ENCODE assay signal across 15 cellular contexts in the genomic region with DNA sequence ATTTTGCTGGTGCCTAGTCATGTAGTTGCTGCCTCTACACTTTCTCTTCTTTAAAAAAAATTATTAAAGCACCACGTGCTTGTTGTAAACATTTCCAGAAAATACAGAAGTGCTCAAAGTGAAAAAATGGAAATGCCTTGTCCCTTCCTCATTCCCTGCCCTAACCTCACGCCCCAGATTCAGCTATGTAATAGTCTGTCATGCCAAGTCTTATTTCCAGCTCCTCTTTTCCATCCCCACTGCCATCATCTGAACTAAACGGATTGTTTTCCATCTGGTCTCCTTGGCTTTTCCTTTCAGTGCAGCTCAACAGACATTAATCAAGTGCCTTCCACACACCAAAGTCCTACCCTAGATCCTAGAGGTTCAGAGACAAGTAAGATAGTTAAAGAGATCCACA. TPM values are rescaled to one million over a fixed set of nuclear protein-coding genes. Genes with fewer than 3 reads are reported as not detected.
A peak's percentile ranks its signal among the peaks of the same experiment; 100 is the strongest.
DNase-seq lines count a peak whose midpoint lies in the region; ATAC-seq, FAIRE-seq and TF ChIP-seq lines count a peak whose summit lies in the region.
"Had no signal": no experiment of that assay in that cellular context is flagged by ENCODE, and none has a peak within 500 bp of the region (broad histone marks: within the 10 kb centered on the region; RNA-seq: fewer than 3 reads in every experiment).

No MANE protein-coding gene starts in this region.

- no peak for TF ChIP-seq POLR2A in A549 (IDR thresholded peaks at IDR 0.05; ENCODE audit: low read length)

- H3K27me3 Mint-ChIP-seq in natural killer cell (ENCODE audit: low read depth in 2 of 2) = no peaks in the 10 kb centered on the region
- H3K27me3 Mint-ChIP-seq: activated naive CD8-positive, alpha-beta T cell treated with anti-CD3 and anti-CD28 coated beads, Interleukin-2, amount 50 U/mL, for 24 hours; T-cell had no signal

- H3K9me3 ChIP-seq in A549 = no peaks in the 10 kb centered on the region

- no peak overlapping the region for H3K27ac ChIP-seq in A549

- H3K36me3 Mint-ChIP-seq in natural killer cell = no peaks in the 10 kb centered on the region
- H3K36me3 Mint-ChIP-seq in stimulated activated effector memory CD8-positive, alpha-beta T cell treated with anti-CD3 and anti-CD28 coated beads, Interleukin-12 subunit alpha, Interleukin-12 subunit beta, amount 100 ng/mL, for 72 hours = no peaks in the 10 kb centered on the region
- H3K36me3 Mint-ChIP-seq: T-cell had no signal

- H3K4me2 ChIP-seq in A549 = no peak overlapping the region

- no peak for TF ChIP-seq RAD21 in A549 (conservative IDR thresholded peaks at IDR 0.05 in 1 of 2, IDR thresholded peaks at IDR 0.05 in 1 of 2)

- no peaks in the 10 kb centered on the region for H3K9me3 Mint-ChIP-seq in natural killer cell
- H3K9me3 Mint-ChIP-seq in stimulated activated effector memory CD8-positive, alpha-beta T cell treated with anti-CD3 and anti-CD28 coated beads, Interleukin-12 subunit alpha, Interleukin-12 subunit beta, amount 100 ng/mL, for 72 hours = no peaks in the 10 kb centered on the region
- H3K9me3 Mint-ChIP-seq: activated naive CD8-positive, alpha-beta T cell treated with anti-CD3 and anti-CD28 coated beads, Interleukin-2, amount 50 U/mL, for 24 hours; T-cell had no signal

- TF ChIP-seq CTCF in A549 (IDR thresholded peaks at IDR 0.05) = no peak
- TF ChIP-seq CTCF in fibroblast of the aortic adventitia (IDR thresholded peaks at IDR 0.05; ENCODE audit: insufficient read depth, low read length) = no peak
- TF ChIP-seq CTCF in omental fat pad (IDR thresholded peaks at IDR 0.05) = no peak
- TF ChIP-seq CTCF in natural killer cell (IDR thresholded peaks at IDR 0.05) = no peak

- ATAC-seq in A549 = no peak; a peak in 1 of 6 replicates
- peak; percentile 42 for ATAC-seq in omental fat pad (ENCODE audit: low FRiP score)
- no peak for ATAC-seq in left colon
- ATAC-seq in natural killer cell = no peak
- ATAC-seq in stimulated activated effector memory CD8-positive, alpha-beta T cell treated with anti-CD3 and anti-CD28 coated beads, Interleukin-12 subunit alpha, Interleukin-12 subunit beta, amount 100 ng/mL, for 72 hours = no peak
- ATAC-seq: activated naive CD8-positive, alpha-beta T cell treated with anti-CD3 and anti-CD28 coated beads, Interleukin-2, amount 50 U/mL, for 24 hours; T-cell had no signal

- CTCF ChIA-PET in A549 (lab: Yijun Ruan, JAX) = interaction anchor here (0.7 to 3.5 kb wide), 9 partner anchors 7 to 115 kb away, joined by 3 to 29 read pairs (median 4); no protein-coding TSS in a partner anchor

- no peak for DNase-seq in A549 (ENCODE audit: low read depth in 1 of 2, low spot score in 1 of 2)
- peak; percentile 71 for DNase-seq in NCI-H226
- DNase-seq in fibroblast of the aortic adventitia (ENCODE audit: low read depth) = peak; percentile 80
- no peak for DNase-seq in omental fat pad (ENCODE audit: low spot score)
- DNase-seq in central memory CD4-positive, alpha-beta T cell = no peak
- no peak for DNase-seq in left colon
- DNase-seq in natural killer cell = no peak
- no peak for DNase-seq in stimulated activated effector memory CD8-positive, alpha-beta T cell treated with anti-CD3 and anti-CD28 coated beads, Interleukin-12 subunit alpha, Interleukin-12 subunit beta, amount 100 ng/mL, for 72 hours (ENCODE audit: low spot score in 2 of 2)
- DNase-seq: activated naive CD8-positive, alpha-beta T cell treated with anti-CD3 and anti-CD28 coated beads, Interleukin-2, amount 50 U/mL, for 24 hours; NCI-H1694 treated with DMSO at 0.1 percent for 48 hours; retina; T-cell had no signal

- no peak for TF ChIP-seq EP300 in A549 (IDR thresholded peaks at IDR 0.05)

- H3K4me1 ChIP-seq in A549 = peaks cover 25% of the 10 kb centered on the region

- peak overlapping the region in 1 of 2 donors; percentile 9 for H3K27ac Mint-ChIP-seq in natural killer cell
- no peak overlapping the region for H3K27ac Mint-ChIP-seq in stimulated activated effector memory CD8-positive, alpha-beta T cell treated with anti-CD3 and anti-CD28 coated beads, Interleukin-12 subunit alpha, Interleukin-12 subunit beta, amount 100 ng/mL, for 72 hours
- H3K27ac Mint-ChIP-seq: activated naive CD8-positive, alpha-beta T cell treated with anti-CD3 and anti-CD28 coated beads, Interleukin-2, amount 50 U/mL, for 24 hours had no signal

- WGBS in A549 (ENCODE audit: missing lambda C conversion rate) = 59% methylated on average over 3 of the region's 3 CpGs

- no peak overlapping the region for H3K4me3 ChIP-seq in A549
- H3K4me3 ChIP-seq in fibroblast of the aortic adventitia (ENCODE audit: low read depth, low read length) = no peak overlapping the region

- H3K4me3 Mint-ChIP-seq in natural killer cell = no peak overlapping the region
- no peak overlapping the region for H3K4me3 Mint-ChIP-seq in stimulated activated effector memory CD8-positive, alpha-beta T cell treated with anti-CD3 and anti-CD28 coated beads, Interleukin-12 subunit alpha, Interleukin-12 subunit beta, amount 100 ng/mL, for 72 hours
- H3K4me3 Mint-ChIP-seq: activated naive CD8-positive, alpha-beta T cell treated with anti-CD3 and anti-CD28 coated beads, Interleukin-2, amount 50 U/mL, for 24 hours; T-cell had no signal

- H3K4me1 Mint-ChIP-seq in natural killer cell = peaks cover 6 to 24% of the 10 kb centered on the region in 2 donors
- peaks cover 18% of the 10 kb centered on the region for H3K4me1 Mint-ChIP-seq in stimulated activated effector memory CD8-positive, alpha-beta T cell treated with anti-CD3 and anti-CD28 coated beads, Interleukin-12 subunit alpha, Interleukin-12 subunit beta, amount 100 ng/mL, for 72 hours

- no peak for FAIRE-seq in A549 (lab: Jason Lieb, UNC)
- FAIRE-seq: endometrium, G401.6, islet of Langerhans had no signal

- intact Hi-C loops in left colon (cut with DNase I, micrococcal nuclease) = no loop called here
- intact Hi-C loops in natural killer cell (cut with micrococcal nuclease) = no loop called here

- POLR2A ChIA-PET in A549 (lab: Yijun Ruan, JAX) = interaction anchor here (1.3 kb wide), 1 partner anchor 21 kb away, joined by 5 read pairs; a partner anchor contains a TSS

TF ChIP-seq in A549, 52 proteins besides CTCF, POLR2A, EP300 and RAD21:
- TF ChIP-seq ZFP36 (IDR thresholded peaks at IDR 0.05; ENCODE audit: borderline replicate concordance, partially characterized antibody) (peak; percentile 4), EHF (CRISPR knock-in tag; IDR thresholded peaks at IDR 0.05) (no peak)

RNA-seq across cellular contexts. Expression of a gene that starts 15.5 kb away (rescaled TPM):
- 1.2 and 1.4 TPM in 2 replicates for polyA plus RNA-seq in A549 (2011; rRNA removed)
- 0.41 and 0.43 TPM in 2 replicates for polyA plus RNA-seq in A549 (2012; cell fraction: cytosol; rRNA removed)
- polyA plus RNA-seq in A549 (2012; cell fraction: nucleus; rRNA removed) = 0.28 and 21.3 TPM in 2 replicates
- polyA plus RNA-seq in A549 (2017; fragmentation: RNase III; extraction: RNeasy Plus Mini Kit Qiagen cat#74134 plus additional on column Dnase treatment) = 0.94 to 1.3 TPM (median 1.2 TPM) in 3 replicates
- 0.87 and 1.4 TPM in 2 replicates for polyA minus RNA-seq in A549 (2011; rRNA and poly(A)+ RNA removed)
- total RNA-seq in fibroblast of the aortic adventitia (ENCODE audit: low replicate concordance) = 1.4 and 2.3 TPM in 2 replicates
- total RNA-seq in omental fat pad = 1 to 10 TPM in 2 of 4 donors, under 1 TPM in 2; 0.36 to 1.8 (median 1.1) TPM
- 10 to 100 TPM; 14.7 to 21.2 TPM for total RNA-seq in left colon
- total RNA-seq in natural killer cell = under 1 TPM; 0.34 to 0.70 (median 0.47) TPM

RNA-seq across cellular contexts. Expression of a gene that starts 20.5 kb away (rescaled TPM):
- 168 and 181 TPM in 2 replicates for polyA plus RNA-seq in A549 (2011; rRNA removed)
- polyA plus RNA-seq in A549 (2012; cell fraction: cytosol; rRNA removed) = 11.7 and 12.7 TPM in 2 replicates
- 96.3 and 155 TPM in 2 replicates for polyA plus RNA-seq in A549 (2012; cell fraction: nucleus; rRNA removed)
- polyA plus RNA-seq in A549 (2017; fragmentation: RNase III; extraction: RNeasy Plus Mini Kit Qiagen cat#74134 plus additional on column Dnase treatment) = 100 to 108 TPM (median 103 TPM) in 3 replicates
- polyA minus RNA-seq in A549 (2011; rRNA and poly(A)+ RNA removed) = 215 and 230 TPM in 2 replicates
- 164 and 289 TPM in 2 replicates for total RNA-seq in fibroblast of the aortic adventitia (ENCODE audit: low replicate concordance)
- total RNA-seq in omental fat pad = 100 to 1,000 TPM; 220 to 320 (median 295) TPM
- 100 to 1,000 TPM; 197 to 223 TPM for total RNA-seq in left colon
- 100 to 1,000 TPM; 431 to 493 (median 446) TPM for total RNA-seq in natural killer cell

Comparison
In these comparisons a context has a peak if more than half of its experiments do, and no peak if none do; other contexts are left out.
1. DNase-seq: peak in NCI-H226 (single experiment) and fibroblast of the aortic adventitia (single experiment); none in A549 (0 of 2), omental fat pad (single experiment), central memory CD4-positive, alpha-beta T cell (single experiment), left colon (0 of 2), natural killer cell (single experiment) and stimulated activated effector memory CD8-positive, alpha-beta T cell treated with anti-CD3 and anti-CD28 coated beads, Interleukin-12 subunit alpha, Interleukin-12 subunit beta, amount 100 ng/mL, for 72 hours (0 of 2).